16 cellular contexts compared by ENCODE assay signal in the genomic region with DNA sequence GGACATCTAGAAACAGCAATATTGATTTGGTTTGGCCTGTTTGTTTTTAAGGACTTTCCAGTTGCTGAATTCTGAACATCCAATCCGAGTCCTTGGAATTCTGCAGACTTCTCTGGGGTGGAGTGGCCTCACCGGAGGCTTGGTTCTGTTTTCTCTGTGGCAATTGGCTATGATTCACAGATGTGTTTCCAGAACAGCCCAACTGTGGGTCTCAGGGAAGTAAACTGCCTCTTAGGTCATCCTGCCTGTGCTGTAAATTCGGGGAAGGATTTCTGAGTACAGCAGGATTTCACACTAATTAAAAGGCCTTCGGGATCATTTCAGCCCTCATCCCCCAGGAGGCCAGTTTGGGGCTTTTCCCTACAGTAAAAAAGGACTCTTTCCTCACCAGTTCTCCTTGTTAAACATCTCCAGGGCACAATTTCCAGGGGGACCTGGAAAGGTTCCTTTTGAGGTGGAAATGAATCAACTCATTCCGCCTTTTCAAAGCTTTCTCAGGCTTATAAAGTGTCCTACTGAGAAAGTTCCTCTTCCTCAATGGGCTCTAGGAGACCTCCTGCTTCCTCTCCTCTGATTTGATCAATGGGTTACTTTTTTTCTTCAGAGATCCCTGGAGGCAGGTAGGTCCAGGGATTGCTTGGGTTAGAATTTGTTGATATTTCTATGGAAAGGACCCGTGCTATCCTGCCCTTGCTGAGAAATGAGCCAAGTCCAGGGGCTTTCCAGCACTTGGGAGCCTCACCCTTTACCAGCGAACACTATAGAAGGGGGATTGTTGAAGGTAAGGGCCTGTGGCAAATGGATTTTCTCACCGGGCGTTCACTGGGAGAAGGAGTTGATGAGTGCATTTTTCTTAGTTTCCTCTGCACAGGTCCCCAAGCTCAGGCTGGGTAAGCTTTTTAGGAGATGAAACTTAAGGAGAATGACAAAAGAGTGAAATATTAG.
DNase-seq lines count a peak whose midpoint lies in the region; ATAC-seq and TF ChIP-seq lines count a peak whose summit lies in the region.
"Had no signal": no experiment of that assay in that cellular context is flagged by ENCODE, and none has a peak within 500 bp of the region (broad histone marks: within the 10 kb centered on the region; RNA-seq: fewer than 3 reads in every experiment).

No MANE protein-coding gene starts in this region.

- no peak overlapping the region for H3K9ac ChIP-seq in NT2/D1 (ENCODE audit: insufficient read length, low read depth)

- intact Hi-C loops in activated CD4-positive, alpha-beta memory T cell treated with anti-CD3 and anti-CD28 coated beads for 36 hours (cut with micrococcal nuclease) = no loop called here

- ATAC-seq in activated T-cell treated with anti-CD3 and anti-CD28 coated beads, Interleukin-2, amount 50 U/mL, for 72 hours (replicated peaks in 1 of 2) = no peak
- ATAC-seq: left colon; stimulated activated memory B cell treated with anti-CD40 and anti-IgM and Interleukin-4, amounts not matched to agents 10 μg/mL and 1 μg/mL and 100 μg/mL, for 72 hours had no signal

- H3K4me1 Mint-ChIP-seq in activated T-cell treated with anti-CD3 and anti-CD28 coated beads, Interleukin-2, amount 50 U/mL, for 72 hours (ENCODE audit: low read depth) = peaks cover 17% of the 10 kb centered on the region
- peaks cover 15% of the 10 kb centered on the region for H3K4me1 Mint-ChIP-seq in activated CD4-positive, alpha-beta memory T cell treated with anti-CD3 and anti-CD28 coated beads for 36 hours (ENCODE audit: low read depth)

- H3K4me1 ChIP-seq in NT2/D1 (ENCODE audit: insufficient read depth, insufficient read length) = peaks cover 2% of the 10 kb centered on the region

- DNase-seq in AG20443 (ENCODE audit: low spot score) (peak; percentile 74), NT2/D1 (ENCODE audit: low read depth, low spot score) (peak; percentile 57), fibroblast of the aortic adventitia (ENCODE audit: low read depth) (peak; percentile 50), myocyte (ENCODE audit: low read depth) (peak; percentile 37), activated gamma-delta T cell (lab: John Stamatoyannopoulos, UW) (no peak), 8988T (no peak)
- no peak for DNase-seq in activated T-cell treated with anti-CD3 and anti-CD28 coated beads, Interleukin-2, amount 50 U/mL, for 72 hours
- DNase-seq in activated CD4-positive, alpha-beta memory T cell treated with anti-CD3 and anti-CD28 coated beads for 36 hours = no peak
- DNase-seq: DMS79 treated with DMSO at 0.1 percent for 48 hours, KBM-7, left colon, NCI-H187, NCI-H82 had no signal

- no peaks in the 10 kb centered on the region for H3K9me3 ChIP-seq in NT2/D1 (ENCODE audit: insufficient read depth, low read length)

- POLR2A ChIA-PET in activated CD4-positive, alpha-beta memory T cell treated with anti-CD3 and anti-CD28 coated beads for 36 hours (lab: Charles Lee) = interaction anchor here (0.6 kb wide), 1 partner anchor 591 kb away, joined by 3 read pairs; no protein-coding TSS in a partner anchor

- CTCF ChIA-PET in activated CD4-positive, alpha-beta memory T cell treated with anti-CD3 and anti-CD28 coated beads for 36 hours (lab: Charles Lee) = no interaction called here

- H3K27me3 ChIP-seq in NT2/D1 (ENCODE audit: insufficient read depth, insufficient read length) = no peaks in the 10 kb centered on the region

- no peaks in the 10 kb centered on the region for H3K27me3 Mint-ChIP-seq in activated T-cell treated with anti-CD3 and anti-CD28 coated beads, Interleukin-2, amount 50 U/mL, for 72 hours (ENCODE audit: low read depth)
- H3K27me3 Mint-ChIP-seq in activated CD4-positive, alpha-beta memory T cell treated with anti-CD3 and anti-CD28 coated beads for 36 hours = no peaks in the 10 kb centered on the region
- H3K27me3 Mint-ChIP-seq: brain; stimulated activated memory B cell treated with anti-CD40 and anti-IgM and Interleukin-4, amounts not matched to agents 10 μg/mL and 1 μg/mL and 100 μg/mL, for 72 hours had no signal

- TF ChIP-seq CTCF in fibroblast of the aortic adventitia (IDR thresholded peaks at IDR 0.05; ENCODE audit: insufficient read depth, low read length) = no peak

- H3K36me3 ChIP-seq in NT2/D1 (ENCODE audit: insufficient read depth, insufficient read length, low read length) = no peaks in the 10 kb centered on the region

- H3K9me3 Mint-ChIP-seq in activated T-cell treated with anti-CD3 and anti-CD28 coated beads, Interleukin-2, amount 50 U/mL, for 72 hours = no peaks in the 10 kb centered on the region
- H3K9me3 Mint-ChIP-seq in activated CD4-positive, alpha-beta memory T cell treated with anti-CD3 and anti-CD28 coated beads for 36 hours = no peaks in the 10 kb centered on the region
- H3K9me3 Mint-ChIP-seq: activated T-helper 1 cell treated with anti-CD3 and anti-CD28 coated beads, Interleukin-12 subunit alpha, Interleukin-12 subunit beta, Interleukin-2, Interleukin-4 antibody, amounts not matched to agents 30 ng/mL and 10 ng/mL and 1 ng/mL, durations not matched to agents 14 hours and 24 hours and 36 hours; stimulated activated memory B cell treated with anti-CD40 and anti-IgM and Interleukin-4, amounts not matched to agents 10 μg/mL and 1 μg/mL and 100 μg/mL, for 72 hours had no signal

- H3K4me3 ChIP-seq in NT2/D1 (ENCODE audit: insufficient read length, low read depth) = no peak overlapping the region
- no peak overlapping the region for H3K4me3 ChIP-seq in fibroblast of the aortic adventitia (ENCODE audit: low read depth, low read length)

- H3K36me3 Mint-ChIP-seq in activated T-cell treated with anti-CD3 and anti-CD28 coated beads, Interleukin-2, amount 50 U/mL, for 72 hours (ENCODE audit: insufficient read depth in 2 of 2) = no peaks in the 10 kb centered on the region
- peaks cover 10% of the 10 kb centered on the region for H3K36me3 Mint-ChIP-seq in activated CD4-positive, alpha-beta memory T cell treated with anti-CD3 and anti-CD28 coated beads for 36 hours
- H3K36me3 Mint-ChIP-seq: brain; stimulated activated memory B cell treated with anti-CD40 and anti-IgM and Interleukin-4, amounts not matched to agents 10 μg/mL and 1 μg/mL and 100 μg/mL, for 72 hours had no signal

- no peak overlapping the region for H3K27ac Mint-ChIP-seq in activated T-cell treated with anti-CD3 and anti-CD28 coated beads, Interleukin-2, amount 50 U/mL, for 72 hours
- H3K27ac Mint-ChIP-seq in activated CD4-positive, alpha-beta memory T cell treated with anti-CD3 and anti-CD28 coated beads for 36 hours = no peak overlapping the region
- H3K27ac Mint-ChIP-seq: activated T-helper 1 cell treated with anti-CD3 and anti-CD28 coated beads, Interleukin-12 subunit alpha, Interleukin-12 subunit beta, Interleukin-2, Interleukin-4 antibody, amounts not matched to agents 30 ng/mL and 10 ng/mL and 1 ng/mL, durations not matched to agents 14 hours and 24 hours and 36 hours; stimulated activated memory B cell treated with anti-CD40 and anti-IgM and Interleukin-4, amounts not matched to agents 10 μg/mL and 1 μg/mL and 100 μg/mL, for 72 hours had no signal

- H3K4me3 Mint-ChIP-seq in activated T-cell treated with anti-CD3 and anti-CD28 coated beads, Interleukin-2, amount 50 U/mL, for 72 hours = no peak overlapping the region
- no peak overlapping the region for H3K4me3 Mint-ChIP-seq in activated CD4-positive, alpha-beta memory T cell treated with anti-CD3 and anti-CD28 coated beads for 36 hours
- H3K4me3 Mint-ChIP-seq: activated T-helper 1 cell treated with anti-CD3 and anti-CD28 coated beads, Interleukin-12 subunit alpha, Interleukin-12 subunit beta, Interleukin-2, Interleukin-4 antibody, amounts not matched to agents 30 ng/mL and 10 ng/mL and 1 ng/mL, durations not matched to agents 14 hours and 24 hours and 36 hours; brain; stimulated activated memory B cell treated with anti-CD40 and anti-IgM and Interleukin-4, amounts not matched to agents 10 μg/mL and 1 μg/mL and 100 μg/mL, for 72 hours had no signal

Comparison
In these comparisons a context has a peak if more than half of its experiments do, and no peak if none do; other contexts are left out.
1. DNase-seq: peak in AG20443 (single experiment), NT2/D1 (single experiment), fibroblast of the aortic adventitia (single experiment) and myocyte (single experiment); none in activated gamma-delta T cell (single experiment), 8988T (single experiment), activated T-cell treated with anti-CD3 and anti-CD28 coated beads, Interleukin-2, amount 50 U/mL, for 72 hours (0 of 2) and activated CD4-positive, alpha-beta memory T cell treated with anti-CD3 and anti-CD28 coated beads for 36 hours (single experiment).